28 cellular contexts compared by ENCODE assay signal in the genomic region with DNA sequence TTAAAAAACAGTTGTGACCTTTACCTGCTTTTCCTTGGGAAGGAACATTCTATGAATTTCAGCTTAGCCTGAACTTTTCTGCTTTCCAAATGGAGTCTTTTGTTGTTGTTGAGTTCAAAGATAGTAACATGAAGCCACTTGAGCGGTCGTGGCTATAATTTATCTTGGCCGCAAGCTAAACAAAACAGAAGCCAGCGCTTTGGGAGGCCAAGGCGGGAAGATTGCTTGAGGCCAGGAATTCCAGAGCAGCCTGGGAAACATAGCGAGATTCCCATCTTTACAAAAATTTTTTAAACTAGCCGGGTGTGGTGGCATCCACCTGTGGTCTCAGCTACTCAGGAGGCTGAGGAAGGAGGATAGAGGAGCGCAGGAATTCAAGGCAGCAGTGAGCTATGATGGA. TPM values are rescaled to one million over a fixed set of nuclear protein-coding genes. Genes with fewer than 3 reads are reported as not detected.
DNase-seq lines count a peak whose midpoint lies in the region; ATAC-seq, FAIRE-seq and TF ChIP-seq lines count a peak whose summit lies in the region.
"Had no signal": no experiment of that assay in that cellular context is flagged by ENCODE, and none has a peak within 500 bp of the region (broad histone marks: within the 10 kb centered on the region; RNA-seq: fewer than 3 reads in every experiment).

No MANE protein-coding gene starts in this region.

- no peak for TF ChIP-seq CTCF in astrocyte (IDR thresholded peaks at IDR 0.05; ENCODE audit: insufficient read depth, low read depth, low read length)

- H3K4me3 Mint-ChIP-seq in CD4-positive, CD25-positive, alpha-beta regulatory T cell = peak overlapping the region in 1 of 4 donors; percentile 15
- no peak overlapping the region for H3K4me3 Mint-ChIP-seq in astrocyte (ENCODE audit: unreplicated experiment)
- H3K4me3 Mint-ChIP-seq: activated B cell treated with CpG ODN at 0.5 μM for 24 hours; activated CD8-positive, alpha-beta T cell treated with anti-CD3 and anti-CD28 coated beads, Interleukin-2, amount 10 ng/mL, durations not matched to agents 7 days and 5 days had no signal

- H3K9me3 Mint-ChIP-seq in CD4-positive, CD25-positive, alpha-beta regulatory T cell = no peaks in the 10 kb centered on the region
- no peaks in the 10 kb centered on the region for H3K9me3 Mint-ChIP-seq in astrocyte (ENCODE audit: unreplicated experiment)
- H3K9me3 Mint-ChIP-seq: activated B cell treated with CpG ODN at 0.5 μM for 24 hours; activated naive CD8-positive, alpha-beta T cell treated with anti-CD3 and anti-CD28 coated beads, Interleukin-2, amount 10 ng/mL, durations not matched to agents 7 days and 5 days had no signal

- H3K27ac ChIP-seq in CD4-positive, CD25-positive, alpha-beta regulatory T cell (ENCODE audit: insufficient read depth, low read length, poor library complexity, severe bottlenecking) = peak overlapping the region; percentile 63
- no peak overlapping the region for H3K27ac ChIP-seq in astrocyte (ENCODE audit: low read depth, low read length)

- no peak for DNase-seq in CD4-positive, CD25-positive, alpha-beta regulatory T cell
- DNase-seq in EH (ENCODE audit: low read depth) (peak; percentile 59), astrocyte (ENCODE audit: low read depth) (peak; percentile 30), kidney glomerular epithelial cell (lab: John Stamatoyannopoulos, UW) (peak; percentile 6), NCI-H446 (lab: John Stamatoyannopoulos, UW) (no peak), NK-92 (lab: John Stamatoyannopoulos, UW; ENCODE audit: unreplicated experiment) (no peak), RPMI8226 (no peak)
- DNase-seq: activated B cell treated with CpG ODN at 0.5 μM for 24 hours; activated CD8-positive, alpha-beta T cell treated with anti-CD3 and anti-CD28 coated beads, Interleukin-2, amount 10 ng/mL, durations not matched to agents 7 days and 5 days; activated naive CD8-positive, alpha-beta T cell treated with anti-CD3 and anti-CD28 coated beads, Interleukin-2, amount 10 ng/mL, durations not matched to agents 7 days and 5 days; activated T-cell treated with anti-CD3 and anti-CD28 coated beads, Interleukin-2, amount 50 U/mL, for 48 hours; caudate nucleus; effector CD8-positive, alpha-beta T cell; GF-D8; HCEC 1CT; heart right ventricle; Kasumi-1; naive B cell; NCI-H1105 treated with DMSO at 0.1 percent for 48 hours; SHP77 treated with DMSO at 0.1 percent for 48 hours; stimulated activated CD4-positive, alpha-beta T cell treated with anti-CD3 and anti-CD28 coated beads, Interleukin-4, amount 100 ng/mL, for 24 hours had no signal

- H3K27ac Mint-ChIP-seq in CD4-positive, CD25-positive, alpha-beta regulatory T cell = peak overlapping the region; percentile 75 to 90 (median 76)
- H3K27ac Mint-ChIP-seq in astrocyte (ENCODE audit: unreplicated experiment) = no peak overlapping the region
- H3K27ac Mint-ChIP-seq: activated B cell treated with CpG ODN at 0.5 μM for 24 hours; activated CD8-positive, alpha-beta T cell treated with anti-CD3 and anti-CD28 coated beads, Interleukin-2, amount 10 ng/mL, durations not matched to agents 7 days and 5 days; activated naive CD8-positive, alpha-beta T cell treated with anti-CD3 and anti-CD28 coated beads, Interleukin-2, amount 10 ng/mL, durations not matched to agents 7 days and 5 days had no signal

- peaks cover 14 to 76% (median 26%) of the 10 kb centered on the region in 4 donors for H3K4me1 Mint-ChIP-seq in CD4-positive, CD25-positive, alpha-beta regulatory T cell
- H3K4me1 Mint-ChIP-seq in astrocyte (ENCODE audit: low read depth, unreplicated experiment) = no peaks in the 10 kb centered on the region

- peaks cover 38% of the 10 kb centered on the region for H3K4me1 ChIP-seq in CD4-positive, CD25-positive, alpha-beta regulatory T cell (ENCODE audit: control insufficient read depth, insufficient read depth, low read length, poor library complexity, severe bottlenecking)
- H3K4me1 ChIP-seq in astrocyte (ENCODE audit: insufficient read depth, low read length) = peaks cover 7% of the 10 kb centered on the region

- no peak overlapping the region for H2AFZ ChIP-seq in astrocyte (ENCODE audit: low read depth, low read length)

- no peaks in the 10 kb centered on the region for H3K36me3 ChIP-seq in CD4-positive, CD25-positive, alpha-beta regulatory T cell (ENCODE audit: control insufficient read depth, insufficient read depth, low read length)
- no peaks in the 10 kb centered on the region for H3K36me3 ChIP-seq in astrocyte (ENCODE audit: insufficient read depth, low read length)
- H3K36me3 ChIP-seq: heart right ventricle had no signal

- no peaks in the 10 kb centered on the region for H3K9me3 ChIP-seq in CD4-positive, CD25-positive, alpha-beta regulatory T cell (ENCODE audit: control insufficient read depth in 2 of 2, low read length in 2 of 2)
- no peaks in the 10 kb centered on the region for H3K9me3 ChIP-seq in astrocyte (ENCODE audit: insufficient read depth, low read depth, low read length)
- H3K9me3 ChIP-seq: heart right ventricle had no signal

- H3K79me2 ChIP-seq in astrocyte (ENCODE audit: insufficient read depth, low read length) = no peaks in the 10 kb centered on the region

- H3K27me3 Mint-ChIP-seq in CD4-positive, CD25-positive, alpha-beta regulatory T cell = no peaks in the 10 kb centered on the region
- H3K27me3 Mint-ChIP-seq in astrocyte (ENCODE audit: low read depth, unreplicated experiment) = peaks cover 25% of the 10 kb centered on the region
- H3K27me3 Mint-ChIP-seq: activated B cell treated with CpG ODN at 0.5 μM for 24 hours; activated naive CD8-positive, alpha-beta T cell treated with anti-CD3 and anti-CD28 coated beads, Interleukin-2, amount 10 ng/mL, durations not matched to agents 7 days and 5 days; naive B cell had no signal

- no peak for FAIRE-seq in astrocyte (lab: Jason Lieb, UNC)
- FAIRE-seq: GM12878 had no signal

- peak overlapping the region; percentile 51 for H3K4me2 ChIP-seq in astrocyte (ENCODE audit: low read length)

- ATAC-seq in CD4-positive, CD25-positive, alpha-beta regulatory T cell (ENCODE audit: low read depth in 2 of 2) = no peak
- no peak for ATAC-seq in HG02840 (IDR thresholded peaks at IDR 0.05; ENCODE audit: low FRiP score, unreplicated experiment)
- ATAC-seq: activated CD8-positive, alpha-beta T cell treated with anti-CD3 and anti-CD28 coated beads, Interleukin-2, amount 10 ng/mL, durations not matched to agents 7 days and 5 days; GM12878 had no signal

- H3K36me3 Mint-ChIP-seq in CD4-positive, CD25-positive, alpha-beta regulatory T cell = no peaks in the 10 kb centered on the region
- no peaks in the 10 kb centered on the region for H3K36me3 Mint-ChIP-seq in astrocyte (ENCODE audit: low read depth, unreplicated experiment)
- H3K36me3 Mint-ChIP-seq: activated naive CD8-positive, alpha-beta T cell treated with anti-CD3 and anti-CD28 coated beads, Interleukin-2, amount 10 ng/mL, durations not matched to agents 7 days and 5 days; naive B cell had no signal

- no peak overlapping the region for H3K4me3 ChIP-seq in CD4-positive, CD25-positive, alpha-beta regulatory T cell (ENCODE audit: low read depth, low read length)
- no peak overlapping the region for H3K4me3 ChIP-seq in astrocyte (ENCODE audit: insufficient read depth, low read depth, low read length)
- H3K4me3 ChIP-seq: GM12878, heart right ventricle, lung, skin epidermis had no signal

- no peaks in the 10 kb centered on the region for H4K20me1 ChIP-seq in astrocyte (ENCODE audit: insufficient read depth, low read length)

- no peaks in the 10 kb centered on the region for H3K27me3 ChIP-seq in CD4-positive, CD25-positive, alpha-beta regulatory T cell (ENCODE audit: control insufficient read depth, insufficient read depth, low read length)
- peaks cover 24% of the 10 kb centered on the region for H3K27me3 ChIP-seq in astrocyte (ENCODE audit: insufficient read depth, low read length)

- H3K9ac ChIP-seq in astrocyte (ENCODE audit: low read length) = no peak overlapping the region

RNA-seq across cellular contexts. Expression of a gene that starts 29.9 kb away (rescaled TPM):
- total RNA-seq in CD4-positive, CD25-positive, alpha-beta regulatory T cell = 8.1 TPM
- polyA plus RNA-seq in CD4-positive, CD25-positive, alpha-beta regulatory T cell = 10 to 100 TPM; 21.0 to 34.3 (median 25.4) TPM
- not detected in 2 replicates for total RNA-seq in astrocyte
- total RNA-seq: activated B cell treated with CpG ODN at 0.5 μM for 24 hours, GM12878 had no signal

RNA-seq across cellular contexts. Expression of a gene that starts 30.6 kb away (rescaled TPM):
- not detected for total RNA-seq in CD4-positive, CD25-positive, alpha-beta regulatory T cell
- polyA plus RNA-seq in CD4-positive, CD25-positive, alpha-beta regulatory T cell = not detected
- total RNA-seq in astrocyte = not detected in 2 replicates
- total RNA-seq: activated B cell treated with CpG ODN at 0.5 μM for 24 hours; activated CD8-positive, alpha-beta T cell treated with anti-CD3 and anti-CD28 coated beads, Interleukin-2, amount 10 ng/mL, durations not matched to agents 7 days and 5 days; activated naive CD8-positive, alpha-beta T cell treated with anti-CD3 and anti-CD28 coated beads, Interleukin-2, amount 10 ng/mL, durations not matched to agents 7 days and 5 days; GM12878; heart right ventricle; lung; posterior vena cava; subcutaneous adipose tissue; T-helper 2 cell treated with Interferon-gamma antibody and Interleukin-4, amounts not matched to agents 100 ng/mL and 5 ng/mL, for 36 hours had no signal
- polyA plus RNA-seq: GM12878, heart right ventricle had no signal

RNA-seq across cellular contexts. Expression of a gene that starts 48.9 kb away (rescaled TPM):
- total RNA-seq in CD4-positive, CD25-positive, alpha-beta regulatory T cell = 1,918 TPM
- polyA plus RNA-seq in CD4-positive, CD25-positive, alpha-beta regulatory T cell = 100 to 1,000 TPM; 219 to 283 (median 250) TPM
- 2,809 and 2,978 TPM in 2 replicates for total RNA-seq in astrocyte

RNA-seq across cellular contexts. Expression of a gene that starts 53.6 kb away (rescaled TPM):
- total RNA-seq in CD4-positive, CD25-positive, alpha-beta regulatory T cell = 133 TPM
- 10 to 100 TPM; 31.8 to 44.0 (median 34.6) TPM for polyA plus RNA-seq in CD4-positive, CD25-positive, alpha-beta regulatory T cell
- 75.6 and 75.7 TPM in 2 replicates for total RNA-seq in astrocyte

Comparison
In these comparisons a context has a peak if more than half of its experiments do, and no peak if none do; other contexts are left out.
1. DNase-seq: peak in EH (single experiment), astrocyte (single experiment) and kidney glomerular epithelial cell (single experiment); none in CD4-positive, CD25-positive, alpha-beta regulatory T cell (0 of 3), NCI-H446 (0 of 2), NK-92 (single experiment) and RPMI8226 (single experiment).